In genomic region chr1:160807242-160807641, GRCh38 we compare ENCODE assay signal across 34 cellular contexts. TPM values are rescaled to one million over a fixed set of nuclear protein-coding genes. Genes with fewer than 3 reads are reported as not detected.
DNase-seq lines count a peak whose midpoint lies in the region; ATAC-seq and TF ChIP-seq lines count a peak whose summit lies in the region.
"Had no signal": no experiment of that assay in that cellular context is flagged by ENCODE, and none has a peak within 500 bp of the region (broad histone marks: within the 10 kb centered on the region; RNA-seq: fewer than 3 reads in every experiment).

No MANE protein-coding gene starts in this region.

- peaks cover 5% of the 10 kb centered on the region for H3K9me3 Mint-ChIP-seq in activated T-cell treated with anti-CD3 and anti-CD28 coated beads, Interleukin-2, amount 50 U/mL, for 24 hours
- peaks cover 18% of the 10 kb centered on the region for H3K9me3 Mint-ChIP-seq in activated T-cell treated with anti-CD3 and anti-CD28 coated beads, Interleukin-2, amount 50 U/mL, for 4 hours
- H3K9me3 Mint-ChIP-seq in stimulated activated memory B cell treated with anti-CD40 and anti-IgM and Interleukin-4, amounts not matched to agents 10 μg/mL and 1 μg/mL and 100 μg/mL, for 72 hours, result peaks cover 18% of the 10 kb centered on the region
- peaks cover 15% of the 10 kb centered on the region for H3K9me3 Mint-ChIP-seq in activated CD4-positive, alpha-beta T cell treated with anti-CD3 and anti-CD28 coated beads for 36 hours (ENCODE audit: low read depth)

- ATAC-seq in activated T-cell treated with anti-CD3 and anti-CD28 coated beads, Interleukin-2, amount 50 U/mL, for 4 hours, result no peak
- no peak for ATAC-seq in T-helper 17 cell
- peak; percentile 23 for ATAC-seq in left lung
- ATAC-seq in stimulated activated memory B cell treated with anti-CD40 and anti-IgM and Interleukin-4, amounts not matched to agents 10 μg/mL and 1 μg/mL and 100 μg/mL, for 72 hours, result no peak
- ATAC-seq in activated CD4-positive, alpha-beta T cell treated with anti-CD3 and anti-CD28 coated beads for 36 hours, result no peak
- ATAC-seq: foreskin keratinocyte, mucosa of descending colon, pancreas had no signal

- CTCF ChIA-PET in activated CD4-positive, alpha-beta T cell treated with anti-CD3 and anti-CD28 coated beads for 36 hours (lab: Charles Lee), result interaction anchor here (0.8 to 5.9 kb wide), 11 partner anchors 10 to 183 kb away, joined by 3 to 37 read pairs (median 6); partner anchors contain the start of gene LY9

- H3K4me1 ChIP-seq in left lung, result no peaks in the 10 kb centered on the region
- H3K4me1 ChIP-seq: foreskin keratinocyte, pancreas, uterus had no signal

- H3K27me3 ChIP-seq in left lung, result no peaks in the 10 kb centered on the region
- H3K27me3 ChIP-seq: foreskin keratinocyte, pancreas, stomach, uterus had no signal

- H3K9me3 ChIP-seq in T-helper 17 cell (ENCODE audit: control insufficient read depth, low read length, poor library complexity, severe bottlenecking) (no peaks in the 10 kb centered on the region), left lung (peaks cover 0 to 19% of the 10 kb centered on the region in 2 donors)
- H3K9me3 ChIP-seq: pancreas had no signal

- intact Hi-C loops in left lung (cut with DNase I), result no loop called here
- intact Hi-C loops in activated CD4-positive, alpha-beta T cell treated with anti-CD3 and anti-CD28 coated beads for 36 hours (cut with DNase I, micrococcal nuclease), result no loop called here

- no peak overlapping the region for H3K4me3 Mint-ChIP-seq in activated T-cell treated with anti-CD3 and anti-CD28 coated beads, Interleukin-2, amount 50 U/mL, for 24 hours
- H3K4me3 Mint-ChIP-seq in activated T-cell treated with anti-CD3 and anti-CD28 coated beads, Interleukin-2, amount 50 U/mL, for 4 hours, result no peak overlapping the region
- peak overlapping the region; percentile 8 for H3K4me3 Mint-ChIP-seq in T-helper 17 cell
- peak overlapping the region; percentile 11 for H3K4me3 Mint-ChIP-seq in stimulated activated memory B cell treated with anti-CD40 and anti-IgM and Interleukin-4, amounts not matched to agents 10 μg/mL and 1 μg/mL and 100 μg/mL, for 72 hours
- no peak overlapping the region for H3K4me3 Mint-ChIP-seq in activated CD4-positive, alpha-beta T cell treated with anti-CD3 and anti-CD28 coated beads for 36 hours
- H3K4me3 Mint-ChIP-seq: H9, neural crest cell, WTC11 had no signal

- no peak for TF ChIP-seq CTCF in left lung (IDR thresholded peaks at IDR 0.05)

- no peaks in the 10 kb centered on the region for H3K27me3 Mint-ChIP-seq in activated T-cell treated with anti-CD3 and anti-CD28 coated beads, Interleukin-2, amount 50 U/mL, for 24 hours
- H3K27me3 Mint-ChIP-seq in activated T-cell treated with anti-CD3 and anti-CD28 coated beads, Interleukin-2, amount 50 U/mL, for 4 hours (ENCODE audit: low read depth), result no peaks in the 10 kb centered on the region
- no peaks in the 10 kb centered on the region for H3K27me3 Mint-ChIP-seq in T-helper 17 cell
- H3K27me3 Mint-ChIP-seq in stimulated activated memory B cell treated with anti-CD40 and anti-IgM and Interleukin-4, amounts not matched to agents 10 μg/mL and 1 μg/mL and 100 μg/mL, for 72 hours, result no peaks in the 10 kb centered on the region
- no peaks in the 10 kb centered on the region for H3K27me3 Mint-ChIP-seq in activated CD4-positive, alpha-beta T cell treated with anti-CD3 and anti-CD28 coated beads for 36 hours

- POLR2A ChIA-PET in activated CD4-positive, alpha-beta T cell treated with anti-CD3 and anti-CD28 coated beads for 36 hours (lab: Charles Lee), result no interaction called here

- no peaks in the 10 kb centered on the region for H3K36me3 ChIP-seq in left lung
- H3K36me3 ChIP-seq: pancreas, stomach, uterus had no signal

- DNase-seq in activated T-cell treated with anti-CD3 and anti-CD28 coated beads, Interleukin-2, amount 50 U/mL, for 24 hours, result no peak
- DNase-seq in activated T-cell treated with anti-CD3 and anti-CD28 coated beads, Interleukin-2, amount 50 U/mL, for 4 hours, result no peak
- no peak for DNase-seq in T-helper 17 cell
- DNase-seq in left lung, result no peak
- no peak for DNase-seq in DMS153 (lab: John Stamatoyannopoulos, UW)
- DNase-seq in activated CD4-positive, alpha-beta T cell treated with anti-CD3 and anti-CD28 coated beads for 36 hours, result no peak
- no peak for DNase-seq in OCI-M1 (lab: John Stamatoyannopoulos, UW)
- DNase-seq: caudate nucleus, cortex of kidney, foreskin keratinocyte, H9, head of caudate nucleus, KBM-7, kidney glomerular epithelial cell, mucosa of descending colon, NCI-H1092 treated with DMSO at 0.1 percent for 48 hours, NCI-H187, NCI-H2171, pancreas, retina, RPMI8226, stomach, T-helper 1 cell, uterus had no signal

- H3K4me1 Mint-ChIP-seq in activated T-cell treated with anti-CD3 and anti-CD28 coated beads, Interleukin-2, amount 50 U/mL, for 24 hours (ENCODE audit: low read depth), result peaks cover 88% of the 10 kb centered on the region
- peaks cover 83% of the 10 kb centered on the region for H3K4me1 Mint-ChIP-seq in activated T-cell treated with anti-CD3 and anti-CD28 coated beads, Interleukin-2, amount 50 U/mL, for 4 hours (ENCODE audit: low read depth)
- peaks cover 58% of the 10 kb centered on the region for H3K4me1 Mint-ChIP-seq in T-helper 17 cell
- H3K4me1 Mint-ChIP-seq in stimulated activated memory B cell treated with anti-CD40 and anti-IgM and Interleukin-4, amounts not matched to agents 10 μg/mL and 1 μg/mL and 100 μg/mL, for 72 hours, result peaks cover 78% of the 10 kb centered on the region
- peaks cover 83% of the 10 kb centered on the region for H3K4me1 Mint-ChIP-seq in activated CD4-positive, alpha-beta T cell treated with anti-CD3 and anti-CD28 coated beads for 36 hours
- H3K4me1 Mint-ChIP-seq: neural crest cell had no signal

- H3K27ac Mint-ChIP-seq in activated T-cell treated with anti-CD3 and anti-CD28 coated beads, Interleukin-2, amount 50 U/mL, for 24 hours, result peak overlapping the region; percentile 50
- H3K27ac Mint-ChIP-seq in T-helper 17 cell, result peak overlapping the region; percentile 0
- H3K27ac Mint-ChIP-seq in stimulated activated memory B cell treated with anti-CD40 and anti-IgM and Interleukin-4, amounts not matched to agents 10 μg/mL and 1 μg/mL and 100 μg/mL, for 72 hours, result peak overlapping the region; percentile 45
- H3K27ac Mint-ChIP-seq in activated CD4-positive, alpha-beta T cell treated with anti-CD3 and anti-CD28 coated beads for 36 hours, result no peak overlapping the region
- H3K27ac Mint-ChIP-seq: H9, WTC11 had no signal

- H3K36me3 Mint-ChIP-seq in activated T-cell treated with anti-CD3 and anti-CD28 coated beads, Interleukin-2, amount 50 U/mL, for 24 hours (ENCODE audit: low read depth), result peaks cover 50% of the 10 kb centered on the region
- peaks cover 58% of the 10 kb centered on the region for H3K36me3 Mint-ChIP-seq in activated T-cell treated with anti-CD3 and anti-CD28 coated beads, Interleukin-2, amount 50 U/mL, for 4 hours (ENCODE audit: insufficient read depth)
- H3K36me3 Mint-ChIP-seq in T-helper 17 cell (ENCODE audit: low read depth), result peaks cover 10% of the 10 kb centered on the region
- peaks cover 91% of the 10 kb centered on the region for H3K36me3 Mint-ChIP-seq in stimulated activated memory B cell treated with anti-CD40 and anti-IgM and Interleukin-4, amounts not matched to agents 10 μg/mL and 1 μg/mL and 100 μg/mL, for 72 hours
- peaks cover 55% of the 10 kb centered on the region for H3K36me3 Mint-ChIP-seq in activated CD4-positive, alpha-beta T cell treated with anti-CD3 and anti-CD28 coated beads for 36 hours (ENCODE audit: low read depth)

- no peak overlapping the region for H3K27ac ChIP-seq in left lung
- H3K27ac ChIP-seq: foreskin keratinocyte, HL-60, pancreas, skin epidermis, stomach, uterus had no signal

- no peak overlapping the region for H3K4me3 ChIP-seq in left lung
- H3K4me3 ChIP-seq: mucosa of descending colon, pancreas, skin epidermis, stomach, uterus had no signal

RNA-seq across cellular contexts. Expression of gene LY9, which starts 11.3 kb away (rescaled TPM):
- 10 to 100 TPM in 2 of 3 donors, 1 to 10 TPM in 1; 8.9 to 21.4 (median 16.5) TPM for total RNA-seq in activated T-cell treated with anti-CD3 and anti-CD28 coated beads, Interleukin-2, amount 50 U/mL, for 4 hours
- total RNA-seq in T-helper 17 cell, result 100 to 1,000 TPM in 1 of 2 donors, 10 to 100 TPM in 1; 96.6 to 124 TPM
- total RNA-seq in left lung, result 1 to 10 TPM in 1 of 2 donors, under 1 TPM in 1; 0.82 to 2.5 TPM
- total RNA-seq in activated CD4-positive, alpha-beta T cell treated with anti-CD3 and anti-CD28 coated beads for 36 hours, result 10 to 100 TPM in 1 of 2 experiments, 1 to 10 TPM in 1; 10.0 to 11.0 TPM
- total RNA-seq: A172, foreskin keratinocyte, H9, lung microvascular endothelial cell, MCF 10A, NCI-H460, neural crest cell, SK-MEL-5, WTC11 had no signal

RNA-seq across cellular contexts. Expression of gene CD244, which starts 55.4 kb away (rescaled TPM):
- under 1 TPM; 0.30 to 0.53 (median 0.38) TPM for total RNA-seq in activated T-cell treated with anti-CD3 and anti-CD28 coated beads, Interleukin-2, amount 50 U/mL, for 4 hours
- total RNA-seq in T-helper 17 cell, result 1 to 10 TPM in 1 of 2 donors, under 1 TPM in 1; 0.73 to 1.4 TPM
- total RNA-seq in left lung, result 1 to 10 TPM in 1 of 2 donors, under 1 TPM in 1; 0.90 to 3.7 TPM
- under 1 TPM; 0.14 to 0.25 TPM for total RNA-seq in activated CD4-positive, alpha-beta T cell treated with anti-CD3 and anti-CD28 coated beads for 36 hours
- total RNA-seq: A172, foreskin keratinocyte, H9, lung microvascular endothelial cell, MCF 10A, NCI-H460, neural crest cell, WTC11 had no signal

Comparison
In these comparisons a context has a peak if more than half of its experiments do, and no peak if none do; other contexts are left out.
1. H3K4me3 Mint-ChIP-seq: peak in T-helper 17 cell (single experiment) and stimulated activated memory B cell treated with anti-CD40 and anti-IgM and Interleukin-4, amounts not matched to agents 10 μg/mL and 1 μg/mL and 100 μg/mL, for 72 hours (single experiment); none in activated T-cell treated with anti-CD3 and anti-CD28 coated beads, Interleukin-2, amount 50 U/mL, for 24 hours (single experiment), activated T-cell treated with anti-CD3 and anti-CD28 coated beads, Interleukin-2, amount 50 U/mL, for 4 hours (single experiment) and activated CD4-positive, alpha-beta T cell treated with anti-CD3 and anti-CD28 coated beads for 36 hours (single experiment).
2. RNA of gene LY9, which starts 11.3 kb away (total RNA-seq): 96.6 to 124 TPM in T-helper 17 cell; 8.9 to 21.4 TPM in activated T-cell treated with anti-CD3 and anti-CD28 coated beads, Interleukin-2, amount 50 U/mL, for 4 hours, 10.0 to 11.0 TPM in activated CD4-positive, alpha-beta T cell treated with anti-CD3 and anti-CD28 coated beads for 36 hours and 0.82 to 2.5 TPM in left lung; every median in the first group is over 4 times any median in the second.